ENCODE assay signal across 18 cellular contexts in genomic region chr12:105315130-105315529, GRCh38. TPM values are rescaled to one million over a fixed set of nuclear protein-coding genes. Genes with fewer than 3 reads are reported as not detected.
A peak's percentile ranks its signal among the peaks of the same experiment; 100 is the strongest.
DNase-seq lines count a peak whose midpoint lies in the region; ATAC-seq and TF ChIP-seq lines count a peak whose summit lies in the region.
"Had no signal": no experiment of that assay in that cellular context is flagged by ENCODE, and none has a peak within 500 bp of the region (broad histone marks: within the 10 kb centered on the region; RNA-seq: fewer than 3 reads in every experiment).

No MANE protein-coding gene starts in this region.

- H3K27me3 ChIP-seq in SK-N-SH (ENCODE audit: insufficient read depth) (no peaks in the 10 kb centered on the region), RWPE2 (ENCODE audit: insufficient read depth, poor library complexity, severe bottlenecking) (no peaks in the 10 kb centered on the region)

- H3K9me3 ChIP-seq in SK-N-SH (no peaks in the 10 kb centered on the region), RWPE2 (ENCODE audit: severe bottlenecking) (no peaks in the 10 kb centered on the region)

- POLR2A ChIA-PET in SK-N-SH (lab: Yijun Ruan, JAX): no interaction called here

- ATAC-seq in SK-N-SH treated with all-trans-retinoic acid at 6 μM for 48 hours (no peak), RWPE2 (ENCODE audit: low read depth) (no peak)

- no peak for TF ChIP-seq EP300 in SK-N-SH (IDR thresholded peaks at IDR 0.05; ENCODE audit: borderline replicate concordance in 1 of 2, low read depth in 1 of 2, low read length in 1 of 2)

- no peaks in the 10 kb centered on the region for H3K36me3 ChIP-seq in SK-N-SH (replicated peaks in 1 of 2; ENCODE audit: control insufficient read depth in 1 of 2, insufficient read depth in 2 of 2, low read length in 1 of 2)
- H3K36me3 ChIP-seq in RWPE2 (ENCODE audit: low read depth): no peaks in the 10 kb centered on the region

- no peaks in the 10 kb centered on the region for H4K20me1 ChIP-seq in SK-N-SH (ENCODE audit: insufficient read depth)

- H3K9me2 ChIP-seq in SK-N-SH: no peaks in the 10 kb centered on the region

- H3K4me3 ChIP-seq in SK-N-SH (ENCODE audit: low read depth in 2 of 2, low read length in 1 of 2): no peak overlapping the region
- no peak overlapping the region for H3K4me3 ChIP-seq in RWPE2 (ENCODE audit: severe bottlenecking)

- TF ChIP-seq CTCF in SK-N-SH (IDR thresholded peaks at IDR 0.05) (no peak), RWPE2 (IDR thresholded peaks at IDR 0.05; ENCODE audit: poor library complexity, severe bottlenecking) (no peak), progenitor cell of endocrine pancreas (IDR thresholded peaks at IDR 0.05; ENCODE audit: unreplicated experiment) (no peak)

- WGBS in SK-N-SH (ENCODE audit: low lambda C conversion rate): 88% methylated on average over 2 of the region's 2 CpGs

- H3K27ac Mint-ChIP-seq in progenitor cell of endocrine pancreas: peak overlapping the region; percentile 90
- no peak overlapping the region for H3K27ac Mint-ChIP-seq in T-helper 2 cell treated with Interferon-gamma antibody and Interleukin-4, amounts not matched to agents 5 μg/mL and 100 μg/mL, for 36 hours

- DNase-seq in SK-N-SH: no peak
- DNase-seq in RWPE2 (ENCODE audit: low spot score): no peak
- DNase-seq in epithelial cell of prostate (ENCODE audit: low read depth, low spot score): no peak
- DNase-seq in progenitor cell of endocrine pancreas (ENCODE audit: low spot score, unreplicated experiment): no peak
- DNase-seq in A172 (ENCODE audit: low spot score): no peak
- no peak for DNase-seq in mucosa of gallbladder (ENCODE audit: low spot score)
- no peak for DNase-seq in T-helper 2 cell treated with Interferon-gamma antibody and Interleukin-4, amounts not matched to agents 5 μg/mL and 100 μg/mL, for 36 hours (ENCODE audit: low spot score)
- DNase-seq: C1 segment of cervical spinal cord, DMS53, H7, Karpas-422, MM.1S, NCI-H1105, NCI-H187 treated with DMSO at 0.1 percent for 48 hours, NCI-H69, SHP77 treated with DMSO at 0.1 percent for 48 hours had no signal

- H3K36me3 Mint-ChIP-seq in progenitor cell of endocrine pancreas (ENCODE audit: insufficient read depth): peaks cover 19% of the 10 kb centered on the region
- H3K36me3 Mint-ChIP-seq in T-helper 2 cell treated with Interferon-gamma antibody and Interleukin-4, amounts not matched to agents 5 μg/mL and 100 μg/mL, for 36 hours (ENCODE audit: low read depth): peaks cover 60% of the 10 kb centered on the region

- H3K4me1 ChIP-seq in SK-N-SH (ENCODE audit: control insufficient read depth in 1 of 2, insufficient read depth in 2 of 2, low read depth in 1 of 2, low read length in 1 of 2): peaks cover 5 to 35% of the 10 kb centered on the region in 2 experiments
- peaks cover 23% of the 10 kb centered on the region for H3K4me1 ChIP-seq in RWPE2 (ENCODE audit: insufficient read depth, poor library complexity, severe bottlenecking)

- no peak overlapping the region; the same call in 1 of the 2 replicates for H3K9ac ChIP-seq in SK-N-SH

- H3K27ac ChIP-seq in SK-N-SH (ENCODE audit: low read depth in 2 of 2, low read length in 1 of 2): peak overlapping the region; percentile 62 to 96; a peak in 3 of 4 replicates
- peak overlapping the region; percentile 3 for H3K27ac ChIP-seq in RWPE2 (ENCODE audit: poor library complexity, severe bottlenecking)
- peak overlapping the region; percentile 77 for H3K27ac ChIP-seq in epithelial cell of prostate
- H3K27ac ChIP-seq: 22Rv1 had no signal

- H3K4me2 ChIP-seq in SK-N-SH: peak overlapping the region; percentile 64; the same call in 1 of the 2 replicates

- peaks cover 14% of the 10 kb centered on the region; the same call in 1 of the 2 replicates for H3K79me2 ChIP-seq in SK-N-SH (ENCODE audit: insufficient read depth)

- no peak for TF ChIP-seq RAD21 in SK-N-SH (IDR thresholded peaks at IDR 0.05; ENCODE audit: low read length)

- CTCF ChIA-PET in SK-N-SH (lab: Yijun Ruan, JAX): interaction anchor here (0.8 kb wide), 1 partner anchor 14 kb away, joined by 3 read pairs; no protein-coding TSS in a partner anchor

- peaks cover 45% of the 10 kb centered on the region for H3F3A ChIP-seq in SK-N-SH (replicated peaks; ENCODE audit: insufficient read depth)

- H3K27me3 Mint-ChIP-seq in progenitor cell of endocrine pancreas: no peaks in the 10 kb centered on the region
- H3K27me3 Mint-ChIP-seq in T-helper 2 cell treated with Interferon-gamma antibody and Interleukin-4, amounts not matched to agents 5 μg/mL and 100 μg/mL, for 36 hours (ENCODE audit: low read depth): no peaks in the 10 kb centered on the region

- no peak overlapping the region for H3K4me3 Mint-ChIP-seq in progenitor cell of endocrine pancreas (ENCODE audit: low read depth)
- no peak overlapping the region for H3K4me3 Mint-ChIP-seq in T-helper 2 cell treated with Interferon-gamma antibody and Interleukin-4, amounts not matched to agents 5 μg/mL and 100 μg/mL, for 36 hours

- H3K4me1 Mint-ChIP-seq in progenitor cell of endocrine pancreas (ENCODE audit: low read depth): peaks cover 40% of the 10 kb centered on the region
- H3K4me1 Mint-ChIP-seq in T-helper 2 cell treated with Interferon-gamma antibody and Interleukin-4, amounts not matched to agents 5 μg/mL and 100 μg/mL, for 36 hours (ENCODE audit: low read depth): peaks cover 34% of the 10 kb centered on the region

- peaks cover 25% of the 10 kb centered on the region for H3K9me3 Mint-ChIP-seq in progenitor cell of endocrine pancreas (ENCODE audit: low read depth)
- H3K9me3 Mint-ChIP-seq in T-helper 2 cell treated with Interferon-gamma antibody and Interleukin-4, amounts not matched to agents 5 μg/mL and 100 μg/mL, for 36 hours: peaks cover 24% of the 10 kb centered on the region

- no peak overlapping the region for H2AFZ ChIP-seq in SK-N-SH (ENCODE audit: low read depth)

TF ChIP-seq in SK-N-SH, 30 proteins besides CTCF, POLR2A, EP300 and RAD21 (continues in another document):
- TF ChIP-seq ELF1 (IDR thresholded peaks at IDR 0.05) (no peak), IRF3 (IDR thresholded peaks at IDR 0.05; ENCODE audit: low read depth, low read length) (no peak), ZBTB33 (IDR thresholded peaks at IDR 0.05; ENCODE audit: borderline replicate concordance, low read depth) (no peak), FOXM1 (IDR thresholded peaks at IDR 0.05; ENCODE audit: low read depth) (no peak)

TF ChIP-seq in SK-N-SH treated with all-trans-retinoic acid at 6 μM for 48 hours, 23 proteins besides CTCF, POLR2A, EP300 and RAD21 (continues in another document):
- TF ChIP-seq RARB (CRISPR knock-in tag; IDR thresholded peaks at IDR 0.05) (no peak), ZNF8 (CRISPR knock-in tag; IDR thresholded peaks at IDR 0.05) (no peak), ZFP30 (CRISPR knock-in tag; IDR thresholded peaks at IDR 0.05) (no peak), TOX (CRISPR knock-in tag; IDR thresholded peaks at IDR 0.05; ENCODE audit: borderline replicate concordance) (no peak), CSDC2 (CRISPR knock-in tag; IDR thresholded peaks at IDR 0.05) (no peak), PPARA (CRISPR knock-in tag; IDR thresholded peaks at IDR 0.05; ENCODE audit: borderline replicate concordance) (no peak), ZFP3 (CRISPR knock-in tag; IDR thresholded peaks at IDR 0.05) (no peak), ZNF70 (CRISPR knock-in tag; IDR thresholded peaks at IDR 0.05) (no peak), TSHZ2 (CRISPR knock-in tag; IDR thresholded peaks at IDR 0.05) (no peak), POU6F1 (CRISPR knock-in tag; IDR thresholded peaks at IDR 0.05; ENCODE audit: borderline replicate concordance, low read depth) (no peak), SNAI2 (CRISPR knock-in tag; IDR thresholded peaks at IDR 0.05) (no peak)

RNA-seq across cellular contexts. Expression of gene C12orf75, which starts 15.4 kb away (rescaled TPM):
- 221 and 299 TPM in 2 replicates for polyA plus RNA-seq in SK-N-SH (2012; rRNA removed)
- polyA plus RNA-seq in SK-N-SH (2012; cell fraction: cytosol; rRNA removed): 363 and 501 TPM in 2 replicates
- 63.0 and 90.2 TPM in 2 replicates for polyA plus RNA-seq in SK-N-SH (2012; cell fraction: nucleus; rRNA removed)
- total RNA-seq in progenitor cell of endocrine pancreas (228 and 231 TPM in 2 replicates), mucosa of gallbladder (254 TPM)
- total RNA-seq in A172 (2014; rRNA removed; shearing (Covaris generic)): 251 and 335 TPM in 2 replicates

Comparison
In these comparisons a context has a peak if more than half of its experiments do, and no peak if none do; other contexts are left out.
1. H3K27ac ChIP-seq: peak in every context shown above with its lines; median percentile 79 in SK-N-SH; 77 in epithelial cell of prostate; 3 in RWPE2.